14 cellular contexts compared by ENCODE assay signal in the genomic region with DNA sequence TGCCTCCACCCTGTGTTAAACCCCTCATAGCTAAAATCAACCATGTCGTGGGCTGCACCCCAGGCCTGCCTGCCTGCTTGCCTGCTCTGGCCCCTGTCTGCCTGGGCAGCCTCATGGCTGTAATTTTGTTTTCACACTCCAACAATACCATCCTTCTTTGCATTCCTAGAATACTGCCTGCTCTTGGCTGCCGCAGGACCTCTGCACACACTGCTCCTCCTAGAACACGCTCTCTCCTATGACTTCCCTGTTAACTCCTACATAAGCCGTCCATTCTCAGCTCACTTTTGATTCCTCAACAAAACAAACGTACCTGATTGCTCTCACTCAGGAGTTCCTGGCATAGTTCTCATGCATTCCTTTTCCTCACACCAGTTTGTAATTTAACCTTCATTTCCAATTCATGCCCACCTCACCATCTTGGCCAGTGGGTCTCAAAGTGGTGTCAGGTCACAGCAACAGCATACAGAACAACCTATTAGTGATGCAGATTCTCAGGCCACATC. TPM values are rescaled to one million over a fixed set of nuclear protein-coding genes. Genes with fewer than 3 reads are reported as not detected.
DNase-seq lines count a peak whose midpoint lies in the region; ATAC-seq and TF ChIP-seq lines count a peak whose summit lies in the region.
"Had no signal": no experiment of that assay in that cellular context is flagged by ENCODE, and none has a peak within 500 bp of the region (broad histone marks: within the 10 kb centered on the region; RNA-seq: fewer than 3 reads in every experiment).

No MANE protein-coding gene starts in this region.

- no peaks in the 10 kb centered on the region for H3K9me3 Mint-ChIP-seq in CD14-positive monocyte
- no peaks in the 10 kb centered on the region for H3K9me3 Mint-ChIP-seq in activated T-helper 1 cell treated with anti-CD3 and anti-CD28 coated beads, Interleukin-12 subunit alpha, Interleukin-12 subunit beta, Interleukin-2, Interleukin-4 antibody, amounts not matched to agents 30 ng/mL and 10 ng/mL and 1 ng/mL, durations not matched to agents 14 hours and 24 hours and 36 hours

- H3K27me3 Mint-ChIP-seq in CD14-positive monocyte (ENCODE audit: low read depth in 3 of 3) = no peaks in the 10 kb centered on the region
- H3K27me3 Mint-ChIP-seq in activated T-helper 1 cell treated with anti-CD3 and anti-CD28 coated beads, Interleukin-12 subunit alpha, Interleukin-12 subunit beta, Interleukin-2, Interleukin-4 antibody, amounts not matched to agents 30 ng/mL and 10 ng/mL and 1 ng/mL, durations not matched to agents 14 hours and 24 hours and 36 hours (ENCODE audit: insufficient read depth) = peaks cover 3% of the 10 kb centered on the region

- in situ Hi-C loops in Caki2 (cut with HindIII; ENCODE audit: low pct_unique_long_range_greater_than_20kb, low sequenced_read_pairs) = no loop called here

- intact Hi-C loops in CD14-positive monocyte (cut with micrococcal nuclease) = loop anchor here in 1 of 2 donors (5.0 to 10.0 kb wide), 2 partner anchors 343 to 859 kb away; no protein-coding TSS in a partner anchor
- intact Hi-C loops in activated T-helper 1 cell treated with anti-CD3 and anti-CD28 coated beads, Interleukin-12 subunit alpha, Interleukin-12 subunit beta, Interleukin-2, Interleukin-4 antibody, amounts not matched to agents 30 ng/mL and 10 ng/mL and 1 ng/mL, durations not matched to agents 14 hours and 24 hours and 36 hours (cut with micrococcal nuclease) = loop anchor here (2.0 to 5.0 kb wide), 4 partner anchors 45 to 854 kb away; a partner anchor contains a TSS
- intact Hi-C loops in left ventricle myocardium superior (cut with micrococcal nuclease) = no loop called here

- peak overlapping the region in 6 of 7 donors; percentile 2 to 94 (median 90) for H3K27ac Mint-ChIP-seq in CD14-positive monocyte
- no peak overlapping the region for H3K27ac Mint-ChIP-seq in activated T-helper 1 cell treated with anti-CD3 and anti-CD28 coated beads, Interleukin-12 subunit alpha, Interleukin-12 subunit beta, Interleukin-2, Interleukin-4 antibody, amounts not matched to agents 30 ng/mL and 10 ng/mL and 1 ng/mL, durations not matched to agents 14 hours and 24 hours and 36 hours

- no peak for ATAC-seq in left ventricle myocardium superior
- ATAC-seq: sciatic nerve had no signal

- TF ChIP-seq CTCF in CD14-positive monocyte (IDR thresholded peaks at IDR 0.05) = no peak

- peaks cover 71% of the 10 kb centered on the region for H3K4me1 Mint-ChIP-seq in CD14-positive monocyte
- peaks cover 60% of the 10 kb centered on the region for H3K4me1 Mint-ChIP-seq in activated T-helper 1 cell treated with anti-CD3 and anti-CD28 coated beads, Interleukin-12 subunit alpha, Interleukin-12 subunit beta, Interleukin-2, Interleukin-4 antibody, amounts not matched to agents 30 ng/mL and 10 ng/mL and 1 ng/mL, durations not matched to agents 14 hours and 24 hours and 36 hours (ENCODE audit: low read depth)

- DNase-seq in CD14-positive monocyte (ENCODE audit: low spot score) (no peak), Caki2 (ENCODE audit: low read depth) (peak; percentile 39), kidney tubule cell (ENCODE audit: low spot score) (peak; percentile 33), left ventricle myocardium superior (no peak), NOMO-1 treated with dmso at 0.1 percent for 144 hours (lab: John Stamatoyannopoulos, UW; ENCODE audit: unreplicated experiment) (no peak), cerebellar nuclear complex (lab: John Stamatoyannopoulos, UW) (no peak)
- no peak for DNase-seq in activated T-helper 1 cell treated with anti-CD3 and anti-CD28 coated beads, Interleukin-12 subunit alpha, Interleukin-12 subunit beta, Interleukin-2, Interleukin-4 antibody, amounts not matched to agents 30 ng/mL and 10 ng/mL and 1 ng/mL, durations not matched to agents 14 hours and 24 hours and 36 hours (ENCODE audit: low spot score)
- DNase-seq in NK-92 treated with Interleukin-12 subunit alpha and Interleukin-12 subunit beta, amount 100 ng/mL, for 24 hours (lab: John Stamatoyannopoulos, UW) = no peak
- DNase-seq: activated naive CD4-positive, alpha-beta T cell treated with Interleukin-2 at 50 U/mL for 16 hours; kidney; NCI-H1417 treated with DMSO at 0.1 percent for 48 hours; NCI-H446 treated with DMSO at 0.1 percent for 48 hours; stimulated activated CD4-positive, alpha-beta T cell treated with anti-CD3 and anti-CD28 coated beads, Interleukin-2, amount 100 ng/mL, for 48 hours had no signal

- peaks cover 4 to 9% of the 10 kb centered on the region in 2 donors for H3K36me3 Mint-ChIP-seq in CD14-positive monocyte
- peaks cover 19% of the 10 kb centered on the region for H3K36me3 Mint-ChIP-seq in activated T-helper 1 cell treated with anti-CD3 and anti-CD28 coated beads, Interleukin-12 subunit alpha, Interleukin-12 subunit beta, Interleukin-2, Interleukin-4 antibody, amounts not matched to agents 30 ng/mL and 10 ng/mL and 1 ng/mL, durations not matched to agents 14 hours and 24 hours and 36 hours (ENCODE audit: low read depth)

- H3K4me3 Mint-ChIP-seq in CD14-positive monocyte = peak overlapping the region in 1 of 2 donors; percentile 21
- peak overlapping the region; percentile 32 for H3K4me3 Mint-ChIP-seq in activated T-helper 1 cell treated with anti-CD3 and anti-CD28 coated beads, Interleukin-12 subunit alpha, Interleukin-12 subunit beta, Interleukin-2, Interleukin-4 antibody, amounts not matched to agents 30 ng/mL and 10 ng/mL and 1 ng/mL, durations not matched to agents 14 hours and 24 hours and 36 hours

RNA-seq across cellular contexts. Expression of a gene that starts 2.5 kb away (rescaled TPM):
- polyA plus RNA-seq in CD14-positive monocyte = 10 to 100 TPM; 29.3 to 33.8 TPM
- total RNA-seq in Caki2 (2014; rRNA removed; shearing (Covaris generic); ENCODE audit: low replicate concordance) = 174 and 197 TPM in 2 replicates
- 36.7 TPM in 2 replicates for total RNA-seq in activated T-helper 1 cell treated with anti-CD3 and anti-CD28 coated beads, Interleukin-12 subunit alpha, Interleukin-12 subunit beta, Interleukin-2, Interleukin-4 antibody, amounts not matched to agents 30 ng/mL and 10 ng/mL and 1 ng/mL, durations not matched to agents 14 hours and 24 hours and 36 hours
- 21.7 TPM for total RNA-seq in left ventricle myocardium superior

Comparison
In these comparisons a context has a peak if more than half of its experiments do, and no peak if none do; other contexts are left out.
1. DNase-seq: peak in Caki2 (single experiment) and kidney tubule cell (single experiment); none in CD14-positive monocyte (single experiment), activated T-helper 1 cell treated with anti-CD3 and anti-CD28 coated beads, Interleukin-12 subunit alpha, Interleukin-12 subunit beta, Interleukin-2, Interleukin-4 antibody, amounts not matched to agents 30 ng/mL and 10 ng/mL and 1 ng/mL, durations not matched to agents 14 hours and 24 hours and 36 hours (single experiment), left ventricle myocardium superior (single experiment), NOMO-1 treated with dmso at 0.1 percent for 144 hours (single experiment), NK-92 treated with Interleukin-12 subunit alpha and Interleukin-12 subunit beta, amount 100 ng/mL, for 24 hours (single experiment) and cerebellar nuclear complex (0 of 2).